Comparison of ENCODE assay signal across 16 cellular contexts in genomic region chr15:75164625-75165024, GRCh38.
"Had no signal": no experiment of that assay in that cellular context is flagged by ENCODE, and none has a peak within 500 bp of the region (broad histone marks: within the 10 kb centered on the region; RNA-seq: fewer than 3 reads in every experiment).

No MANE protein-coding gene starts in this region.

- H3K36me3 Mint-ChIP-seq: activated naive CD8-positive, alpha-beta T cell treated with anti-CD3 and anti-CD28 coated beads for 36 hours had no signal

- DNase-seq: activated CD4-positive, alpha-beta T cell treated with anti-CD3 and anti-CD28 coated beads, Interleukin-2, amount 50 U/mL, for 48 hours; activated gamma-delta T cell; activated naive CD8-positive, alpha-beta T cell treated with anti-CD3 and anti-CD28 coated beads for 36 hours; activated T-cell treated with anti-CD3 and anti-CD28 coated beads, Interleukin-2, amount 50 U/mL, for 4 hours; cerebellar nuclear complex; effector memory CD8-positive, alpha-beta T cell; gastrocnemius medialis; kidney glomerular epithelial cell; ovary; stimulated activated CD4-positive, alpha-beta T cell treated with anti-CD3 and anti-CD28 coated beads, Interleukin-12 subunit alpha, Interleukin-12 subunit beta, amount 100 ng/mL, for 4 hours; stimulated activated CD8-positive, alpha-beta memory T cell treated with anti-CD3 and anti-CD28 coated beads, Interleukin-4, amount 100 ng/mL, for 48 hours; upper lobe of left lung had no signal

- H3K27me3 Mint-ChIP-seq: activated naive CD8-positive, alpha-beta T cell treated with anti-CD3 and anti-CD28 coated beads for 36 hours; effector memory CD8-positive, alpha-beta T cell had no signal

- ATAC-seq: activated CD4-positive, CD25-positive, alpha-beta regulatory T cell treated with anti-CD3 and anti-CD28 coated beads, Interleukin-2, amount 50 U/mL, for 24 hours; activated T-cell treated with anti-CD3 and anti-CD28 coated beads, Interleukin-2, amount 50 U/mL, for 4 hours; effector memory CD8-positive, alpha-beta T cell; gastrocnemius medialis had no signal

- H3K4me3 Mint-ChIP-seq: activated naive CD8-positive, alpha-beta T cell treated with anti-CD3 and anti-CD28 coated beads for 36 hours; activated T-cell treated with anti-CD3 and anti-CD28 coated beads, Interleukin-2, amount 50 U/mL, for 4 hours; effector memory CD8-positive, alpha-beta T cell; neural crest cell; stimulated activated naive CD8-positive, alpha-beta T cell treated with anti-CD3 and anti-CD28 coated beads, Interleukin-15, Interleukin-2, amounts not matched to agents 100 ng/mL and 50 ng/mL, for 24 hours had no signal

- H3K9me3 Mint-ChIP-seq: activated naive CD8-positive, alpha-beta T cell treated with anti-CD3 and anti-CD28 coated beads for 36 hours; activated T-cell treated with anti-CD3 and anti-CD28 coated beads, Interleukin-2, amount 50 U/mL, for 4 hours; effector memory CD8-positive, alpha-beta T cell; stimulated activated naive CD8-positive, alpha-beta T cell treated with anti-CD3 and anti-CD28 coated beads, Interleukin-15, Interleukin-2, amounts not matched to agents 100 ng/mL and 50 ng/mL, for 24 hours had no signal

- H3K27ac Mint-ChIP-seq: activated naive CD8-positive, alpha-beta T cell treated with anti-CD3 and anti-CD28 coated beads for 36 hours; dendritic cell treated with granulocyte-macrophage colony-stimulating factor and Interleukin-4, amounts not matched to agents 40 ng/mL and 50 ng/mL, for 4 days; effector memory CD8-positive, alpha-beta T cell; stimulated activated naive CD8-positive, alpha-beta T cell treated with anti-CD3 and anti-CD28 coated beads, Interleukin-15, Interleukin-2, amounts not matched to agents 100 ng/mL and 50 ng/mL, for 24 hours had no signal

- H3K4me1 Mint-ChIP-seq: neural crest cell had no signal
